In the genomic region with DNA sequence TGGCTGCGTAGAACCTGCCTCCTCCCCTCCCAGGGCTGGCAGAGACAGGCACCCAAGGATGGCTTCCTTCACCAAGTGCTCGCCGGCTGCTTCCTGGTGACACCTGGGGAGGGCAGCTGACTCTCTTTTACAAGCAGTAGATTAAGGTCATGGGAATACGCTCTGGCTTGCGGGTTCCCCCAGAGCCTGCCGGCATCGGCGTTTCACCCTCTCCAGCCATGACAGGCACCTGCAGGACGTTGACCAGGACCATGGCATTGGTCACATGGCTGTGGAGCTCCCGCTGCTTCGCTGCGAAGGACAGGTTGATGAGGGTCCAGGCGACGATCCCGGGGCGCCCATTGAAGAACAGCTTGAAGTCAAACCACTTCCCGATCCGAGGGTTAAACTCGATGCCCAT, we compare ENCODE assay signal across 5 cellular contexts.
"Had no signal": no experiment of that assay in that cellular context is flagged by ENCODE, and none has a peak within 500 bp of the region (broad histone marks: within the 10 kb centered on the region; RNA-seq: fewer than 3 reads in every experiment).

No MANE protein-coding gene starts in this region.

- H3K4me3 ChIP-seq: GM23338 had no signal

- H3K4me3 Mint-ChIP-seq: GM23338, H9, IgD-negative memory B cell had no signal

- H3K27ac Mint-ChIP-seq: GM23338, H9, IgD-negative memory B cell had no signal

- H3K9me3 Mint-ChIP-seq: GM23338, H9, IgD-negative memory B cell had no signal

- DNase-seq: H9, HCEC 1CT, KBM-7 had no signal

- H3K4me2 ChIP-seq: GM23338 had no signal

- H2AFZ ChIP-seq: GM23338 had no signal

- H3K27me3 Mint-ChIP-seq: IgD-negative memory B cell had no signal

- H3K4me1 Mint-ChIP-seq: GM23338, H9, IgD-negative memory B cell had no signal

- ATAC-seq: GM23338 had no signal
